ENCODE assay signal across 8 cellular contexts in genomic region chr1:92749024-92749634, GRCh38. TPM values are rescaled to one million over a fixed set of nuclear protein-coding genes. Genes with fewer than 3 reads are reported as not detected.
DNase-seq lines count a peak whose midpoint lies in the region; ATAC-seq and TF ChIP-seq lines count a peak whose summit lies in the region.

No MANE protein-coding gene starts in this region.

- intact Hi-C loops in activated CD4-positive, alpha-beta memory T cell treated with anti-CD3 and anti-CD28 coated beads for 36 hours (cut with micrococcal nuclease), result loop anchor here (1.0 kb wide), 1 partner anchor 69 kb away; no protein-coding TSS in a partner anchor
- intact Hi-C loops in psoas muscle (cut with DNase I), result loop anchor here in 1 of 2 donors (5.0 kb wide), 2 partner anchors 38 to 68 kb away; partner anchors contain the start of gene EVI5

- peak; percentile 25 for DNase-seq in activated naive CD4-positive, alpha-beta T cell treated with Interleukin-2 at 50 U/mL for 16 hours
- no peak for DNase-seq in activated naive CD4-positive, alpha-beta T cell (lab: John Stamatoyannopoulos, UW)
- DNase-seq in NCI-H446 treated with DMSO at 0.1 percent for 48 hours (lab: John Stamatoyannopoulos, UW) (peak; percentile 67), foreskin melanocyte (peak; percentile 61), psoas muscle (no peak)
- DNase-seq in activated CD4-positive, alpha-beta memory T cell treated with anti-CD3 and anti-CD28 coated beads for 36 hours, result peak; percentile 36

- H3K27me3 ChIP-seq in psoas muscle (ENCODE audit: insufficient read depth in 3 of 3, low read length in 2 of 3), result no peaks in the 10 kb centered on the region

- no peak overlapping the region for H3K4me3 ChIP-seq in psoas muscle

- no peaks in the 10 kb centered on the region for H3K9me3 Mint-ChIP-seq in activated CD4-positive, alpha-beta memory T cell treated with anti-CD3 and anti-CD28 coated beads for 36 hours

- H3K27ac ChIP-seq in psoas muscle, result no peak overlapping the region

- no peaks in the 10 kb centered on the region for H3K4me1 Mint-ChIP-seq in activated CD4-positive, alpha-beta memory T cell treated with anti-CD3 and anti-CD28 coated beads for 36 hours (ENCODE audit: low read depth)

- H3K4me3 Mint-ChIP-seq in activated CD4-positive, alpha-beta memory T cell treated with anti-CD3 and anti-CD28 coated beads for 36 hours, result no peak overlapping the region

- POLR2A ChIA-PET in activated CD4-positive, alpha-beta memory T cell treated with anti-CD3 and anti-CD28 coated beads for 36 hours (lab: Charles Lee), result no interaction called here

- CTCF ChIA-PET in activated CD4-positive, alpha-beta memory T cell treated with anti-CD3 and anti-CD28 coated beads for 36 hours (lab: Charles Lee), result interaction anchor here (0.6 to 5.2 kb wide), 34 partner anchors 9 to 752 kb away, joined by 3 to 157 read pairs (median 4); partner anchors contain the start of genes EVI5 and RPL5

- ATAC-seq in HG03060 (IDR thresholded peaks at IDR 0.05; ENCODE audit: low read depth, unreplicated experiment) (peak; percentile 62), psoas muscle (peak in 3 of 4 donors; percentile 52 to 83 (median 79)), GM21381 (IDR thresholded peaks at IDR 0.05; ENCODE audit: unreplicated experiment) (no peak)

- H3K4me1 ChIP-seq in psoas muscle, result peaks cover 10% of the 10 kb centered on the region

- no peak overlapping the region for H3K27ac Mint-ChIP-seq in activated CD4-positive, alpha-beta memory T cell treated with anti-CD3 and anti-CD28 coated beads for 36 hours

- H3K36me3 ChIP-seq in psoas muscle (ENCODE audit: insufficient read depth in 1 of 2, low read depth in 1 of 2), result no peaks in the 10 kb centered on the region

- peak; percentile 50 for TF ChIP-seq CTCF in psoas muscle (IDR thresholded peaks at IDR 0.05)

- H3K9me3 ChIP-seq in psoas muscle, result no peaks in the 10 kb centered on the region

- H3K27me3 Mint-ChIP-seq in activated CD4-positive, alpha-beta memory T cell treated with anti-CD3 and anti-CD28 coated beads for 36 hours, result peaks cover 4% of the 10 kb centered on the region

- no peaks in the 10 kb centered on the region for H3K36me3 Mint-ChIP-seq in activated CD4-positive, alpha-beta memory T cell treated with anti-CD3 and anti-CD28 coated beads for 36 hours

- 100% methylated on average over 1 of the region's 1 CpG; no CpG with 5 or more reads in 2 of the 3 donors for WGBS in psoas muscle, 3 donors

RNA-seq across cellular contexts. Expression of gene EVI5, which starts 35.8 kb away (rescaled TPM):
- 10 to 100 TPM; 36.0 to 37.2 TPM for total RNA-seq in activated CD4-positive, alpha-beta memory T cell treated with anti-CD3 and anti-CD28 coated beads for 36 hours
- 10 to 100 TPM in 3 of 4 donors, 1 to 10 TPM in 1; 6.3 to 15.9 (median 12.5) TPM for total RNA-seq in psoas muscle
- polyA plus RNA-seq in psoas muscle, result 1 to 10 TPM; 2.3 to 5.0 (median 3.9) TPM

Comparison
In these comparisons a context has a peak if more than half of its experiments do, and no peak if none do; other contexts are left out.
1. DNase-seq: peak in activated naive CD4-positive, alpha-beta T cell treated with Interleukin-2 at 50 U/mL for 16 hours (single experiment), NCI-H446 treated with DMSO at 0.1 percent for 48 hours (single experiment), activated CD4-positive, alpha-beta memory T cell treated with anti-CD3 and anti-CD28 coated beads for 36 hours (single experiment) and foreskin melanocyte (single experiment); none in activated naive CD4-positive, alpha-beta T cell (0 of 4) and psoas muscle (0 of 2).